In the genomic region with DNA sequence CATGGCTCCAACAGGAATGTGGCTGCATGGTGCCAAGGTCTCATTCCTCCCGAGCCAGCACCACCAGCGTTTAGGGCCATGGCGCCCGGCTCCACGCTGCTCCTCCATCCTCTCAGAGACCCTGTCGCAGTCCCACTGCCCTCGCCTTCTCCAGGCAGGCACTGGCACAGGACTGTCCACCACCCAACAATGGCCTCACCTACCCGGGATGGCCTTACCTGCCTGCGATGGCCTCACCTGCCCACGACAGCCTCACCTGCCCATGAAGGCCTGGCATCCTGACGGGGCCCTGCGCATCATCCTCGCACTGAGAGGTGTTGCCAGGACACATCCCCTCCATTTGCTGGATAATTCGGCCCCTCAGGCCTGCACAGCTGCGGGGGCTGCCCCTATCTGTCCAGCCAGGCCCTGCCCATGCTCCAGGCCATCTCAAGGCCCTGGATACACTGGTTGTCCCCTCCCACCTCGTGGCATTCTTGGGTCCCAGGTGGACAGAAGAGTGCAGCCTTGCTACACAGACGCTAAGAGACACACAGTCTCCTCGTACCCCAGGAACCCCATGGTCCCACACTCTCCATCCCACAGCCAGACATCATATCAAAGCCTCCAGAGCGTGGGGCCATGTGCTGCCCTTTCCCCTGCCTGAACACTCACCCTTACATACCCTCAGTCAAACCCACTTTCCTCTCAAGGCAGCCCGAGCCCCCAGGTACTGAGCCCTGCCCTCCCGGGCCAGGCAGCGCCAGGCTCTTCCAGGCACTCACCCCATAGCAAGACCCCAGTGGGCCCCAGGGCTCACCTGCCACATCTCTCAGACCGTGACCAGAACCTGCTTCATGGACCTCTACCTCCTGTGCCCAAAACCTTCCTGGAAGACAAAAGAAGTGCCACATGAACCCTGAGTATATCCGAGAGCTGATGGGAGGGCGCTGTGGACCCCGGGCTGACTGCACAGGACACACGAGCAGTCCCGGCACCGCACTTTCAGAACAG, we compare ENCODE assay signal across 1 cellular context.
TF ChIP-seq lines count a peak whose summit lies in the region.

No MANE protein-coding gene starts in this region.

TF ChIP-seq in H1, 55 proteins besides CTCF, POLR2A, EP300 and RAD21:
- TF ChIP-seq HDAC2 (IDR thresholded peaks at IDR 0.05; ENCODE audit: borderline replicate concordance in 1 of 2, low read depth in 2 of 2, low read length in 2 of 2) (no peak), RNF2 (IDR thresholded peaks at IDR 0.05; ENCODE audit: borderline replicate concordance, low read depth, low read length, missing control alignments, poor library complexity, severe bottlenecking) (no peak), FOSL1 (IDR thresholded peaks at IDR 0.05; ENCODE audit: insufficient read depth, low read depth, low read length) (no peak), MAFK (IDR thresholded peaks at IDR 0.05; ENCODE audit: low read depth, low read length) (no peak), KDM1A (IDR thresholded peaks at IDR 0.05; ENCODE audit: borderline replicate concordance, low read length) (no peak), TCF12 (IDR thresholded peaks at IDR 0.05; ENCODE audit: low read depth, low read length) (no peak), CREB1 (IDR thresholded peaks at IDR 0.05) (no peak), TAF1 (IDR thresholded peaks at IDR 0.05; ENCODE audit: low read depth, low read length) (no peak), CHD1 (IDR thresholded peaks at IDR 0.05; ENCODE audit: low read depth, low read length) (no peak), SP1 (IDR thresholded peaks at IDR 0.05; ENCODE audit: low read depth, low read length) (no peak)
- TF ChIP-seq, protein P1, sequence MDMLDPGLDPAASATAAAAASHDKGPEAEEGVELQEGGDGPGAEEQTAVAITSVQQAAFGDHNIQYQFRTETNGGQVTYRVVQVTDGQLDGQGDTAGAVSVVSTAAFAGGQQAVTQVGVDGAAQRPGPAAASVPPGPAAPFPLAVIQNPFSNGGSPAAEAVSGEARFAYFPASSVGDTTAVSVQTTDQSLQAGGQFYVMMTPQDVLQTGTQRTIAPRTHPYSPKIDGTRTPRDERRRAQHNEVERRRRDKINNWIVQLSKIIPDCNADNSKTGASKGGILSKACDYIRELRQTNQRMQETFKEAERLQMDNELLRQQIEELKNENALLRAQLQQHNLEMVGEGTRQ (IDR thresholded peaks at IDR 0.05; ENCODE audit: low read length): no peak
